11 cellular contexts compared by ENCODE assay signal in genomic region chr20:1820137-1821074, GRCh38.
A peak's percentile ranks its signal among the peaks of the same experiment; 100 is the strongest.
DNase-seq lines count a peak whose midpoint lies in the region; ATAC-seq and TF ChIP-seq lines count a peak whose summit lies in the region.
"Had no signal": no experiment of that assay in that cellular context is flagged by ENCODE, and none has a peak within 500 bp of the region (broad histone marks: within the 10 kb centered on the region; RNA-seq: fewer than 3 reads in every experiment).

No MANE protein-coding gene starts in this region.

- no peaks in the 10 kb centered on the region for H3K27me3 Mint-ChIP-seq in chondrocyte (ENCODE audit: low read depth)

- no peak for TF ChIP-seq EP300 in upper lobe of left lung (IDR thresholded peaks at IDR 0.05)
- no peak for TF ChIP-seq EP300 in stomach (IDR thresholded peaks at IDR 0.05)

- TF ChIP-seq CTCF in chondrocyte (IDR thresholded peaks at IDR 0.05): no peak
- TF ChIP-seq CTCF in upper lobe of left lung (IDR thresholded peaks at IDR 0.05): no peak
- no peak for TF ChIP-seq CTCF in stomach (IDR thresholded peaks at IDR 0.05)

- TF ChIP-seq POLR2A in upper lobe of left lung (IDR thresholded peaks at IDR 0.05) (no peak), stomach (IDR thresholded peaks at IDR 0.05) (no peak)

- peaks cover 0 to 23% (median 6%) of the 10 kb centered on the region in 4 donors for H3K9me3 ChIP-seq in upper lobe of left lung
- H3K9me3 ChIP-seq in stomach: peaks cover 0 to 35% (median 10%) of the 10 kb centered on the region in 4 donors

- H3K27ac Mint-ChIP-seq in chondrocyte (ENCODE audit: unreplicated experiment): peak overlapping the region; percentile 75

- H3K4me1 Mint-ChIP-seq in chondrocyte (ENCODE audit: low read depth): peaks cover 66% of the 10 kb centered on the region

- H3K36me3 Mint-ChIP-seq in chondrocyte (ENCODE audit: low read depth): peaks cover 2% of the 10 kb centered on the region

- peaks cover 23% of the 10 kb centered on the region for H3K9me3 Mint-ChIP-seq in chondrocyte (ENCODE audit: low read depth)

- ATAC-seq in upper lobe of left lung (ENCODE audit: low FRiP score in 2 of 2) (peak; percentile 71 to 83), HG03469 (IDR thresholded peaks at IDR 0.05; ENCODE audit: unreplicated experiment) (no peak)

- H3K4me1 ChIP-seq in upper lobe of left lung (peaks cover 21 to 41% (median 26%) of the 10 kb centered on the region in 4 donors), stomach (peaks cover 0 to 41% (median 15%) of the 10 kb centered on the region in 4 donors)

- H3K36me3 ChIP-seq in upper lobe of left lung (no peaks in the 10 kb centered on the region), stomach (no peaks in the 10 kb centered on the region)

- no peak overlapping the region for H3K4me3 ChIP-seq in upper lobe of left lung
- H3K4me3 ChIP-seq in stomach: no peak overlapping the region

- intact Hi-C loops in stomach (cut with DNase I; ENCODE audit: low total_unique reads): no loop called here

- no peaks in the 10 kb centered on the region for H3K27me3 ChIP-seq in layer of hippocampus (ENCODE audit: control insufficient read depth, insufficient read depth, low read length)
- no peaks in the 10 kb centered on the region for H3K27me3 ChIP-seq in upper lobe of left lung
- H3K27me3 ChIP-seq in stomach: no peaks in the 10 kb centered on the region

- 67 to 76% methylated on average over 8 of the region's 8 CpGs for WGBS in upper lobe of left lung, 2 donors
- WGBS in stomach, 5 donors: 68 to 79% (median 71%) methylated on average over 8 of the region's 8 CpGs

- peak; percentile 51 for DNase-seq in NK-92 treated with Interleukin-12 subunit alpha and Interleukin-12 subunit beta, amount 100 ng/mL, for 24 hours (lab: John Stamatoyannopoulos, UW)
- DNase-seq in NK-92 (lab: John Stamatoyannopoulos, UW; ENCODE audit: unreplicated experiment): no peak
- DNase-seq in chondrocyte (ENCODE audit: low spot score): no peak
- peak in 1 of 2 donors; percentile 80 for DNase-seq in upper lobe of left lung
- DNase-seq in stomach: no peak
- DNase-seq in germinal center (ENCODE audit: low spot score): no peak
- DNase-seq: KG1, NCI-H510A had no signal

- peak overlapping the region; percentile 49 for H3K27ac ChIP-seq in layer of hippocampus (ENCODE audit: low read depth, low read length)
- H3K27ac ChIP-seq in upper lobe of left lung: peak overlapping the region; percentile 70 to 83 (median 78)
- peak overlapping the region in 2 of 5 donors; percentile 74 to 75 for H3K27ac ChIP-seq in stomach
- H3K27ac ChIP-seq: 22Rv1 had no signal

- no peak overlapping the region for H3K4me3 Mint-ChIP-seq in chondrocyte (ENCODE audit: unreplicated experiment)
